Comparison of ENCODE assay signal across 8 cellular contexts in the genomic region with DNA sequence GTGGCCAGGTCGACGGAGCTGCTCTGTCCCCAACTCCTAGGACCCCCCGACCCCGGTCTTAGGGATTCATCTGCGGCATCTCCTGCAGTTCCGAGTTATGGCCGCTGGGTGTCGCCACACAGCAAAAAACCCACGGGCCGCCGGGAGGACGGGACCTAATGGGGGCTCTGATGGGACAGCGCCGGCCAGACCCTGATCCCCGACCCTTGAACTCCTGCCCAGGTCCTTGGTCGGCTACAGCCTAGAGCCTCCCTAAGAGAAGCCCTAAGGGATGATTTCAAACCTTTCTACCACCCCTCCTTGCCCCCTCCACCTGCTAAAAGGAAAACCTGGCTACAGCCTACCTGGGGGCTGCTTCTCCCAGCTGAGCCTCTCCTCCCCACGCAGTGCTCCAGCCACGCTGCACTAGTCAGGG. TPM values are rescaled to one million over a fixed set of nuclear protein-coding genes. Genes with fewer than 3 reads are reported as not detected.
A peak's percentile ranks its signal among the peaks of the same experiment; 100 is the strongest.
DNase-seq lines count a peak whose midpoint lies in the region; ATAC-seq and TF ChIP-seq lines count a peak whose summit lies in the region.

No MANE protein-coding gene starts in this region.

- intact Hi-C loops in heart left ventricle (cut with DNase I) = loop anchor here (1.0 to 10.0 kb wide), 18 partner anchors 32 to 257 kb away; a partner anchor contains a TSS

- 2 to 4% (median 4%) methylated on average over 15 to 18 of the region's 18 CpGs for WGBS in heart left ventricle, 4 donors

- no peaks in the 10 kb centered on the region for H3K27me3 ChIP-seq in heart left ventricle

- peak in 3 of 4 donors; percentile 27 to 44 (median 32) for ATAC-seq in heart left ventricle
- no peak for ATAC-seq in HG02852 (IDR thresholded peaks at IDR 0.05; ENCODE audit: unreplicated experiment)
- ATAC-seq in GM21381 (IDR thresholded peaks at IDR 0.05; ENCODE audit: unreplicated experiment) = no peak

- H3K4me3 ChIP-seq in heart left ventricle = no peak overlapping the region

- no peak for TF ChIP-seq POLR2A in heart left ventricle (IDR thresholded peaks at IDR 0.05)

- H3K36me3 ChIP-seq in heart left ventricle = peaks cover 0 to 6% (median 0%) of the 10 kb centered on the region in 9 donors

- H3K9me3 ChIP-seq in heart left ventricle = peaks cover 0 to 7% (median 0%) of the 10 kb centered on the region in 12 donors

- peak overlapping the region in 4 of 12 donors; percentile 7 to 58 (median 32) for H3K27ac ChIP-seq in heart left ventricle

- peaks cover 0 to 40% (median 13%) of the 10 kb centered on the region in 12 donors for H3K4me1 ChIP-seq in heart left ventricle

- TF ChIP-seq CTCF in heart left ventricle (IDR thresholded peaks at IDR 0.05) = peak; percentile 89 to 96 (median 93)

- peak; percentile 61 for DNase-seq in DMS53 (lab: John Stamatoyannopoulos, UW)
- DNase-seq in DMS53 treated with DMSO at 0.1 percent for 48 hours (lab: John Stamatoyannopoulos, UW; ENCODE audit: unreplicated experiment) = no peak
- peak; percentile 48 for DNase-seq in OCI-M1 (lab: John Stamatoyannopoulos, UW)
- peak; percentile 49 for DNase-seq in activated gamma-delta T cell treated with anti-CD3 and anti-CD28 coated beads, Interleukin-2, amount 50 U/mL, for 16 hours (ENCODE audit: low read depth)
- DNase-seq in heart left ventricle = peak in 4 of 5 donors; percentile 41 to 63 (median 52)
- DNase-seq in stimulated activated CD4-positive, alpha-beta T cell treated with anti-CD3 and anti-CD28 coated beads, Interleukin-12 subunit alpha, Interleukin-12 subunit beta, amount 100 ng/mL, for 24 hours (ENCODE audit: low read depth in 2 of 2) = peak; percentile 24 to 42

RNA-seq across cellular contexts. Expression of a gene that starts 30.8 kb away (rescaled TPM):
- total RNA-seq in heart left ventricle = 1 to 10 TPM in 5 of 9 donors, under 1 TPM in 4; 0.15 to 4.2 (median 1.1) TPM
- 1 to 10 TPM in 1 of 2 donors, under 1 TPM in 1; 0.76 to 1.3 TPM for polyA plus RNA-seq in heart left ventricle

RNA-seq across cellular contexts. Expression of a gene that starts 47.8 kb away (rescaled TPM):
- total RNA-seq in heart left ventricle = 100 to 1,000 TPM in 1 of 9 donors, 10 to 100 TPM in 8; 25.7 to 124 (median 33.7) TPM
- polyA plus RNA-seq in heart left ventricle = 10 to 100 TPM; 45.0 to 46.5 TPM

RNA-seq across cellular contexts. Expression of a gene that starts 48.0 kb away (rescaled TPM):
- 10 to 100 TPM; 27.3 to 52.4 (median 37.6) TPM for total RNA-seq in heart left ventricle
- 10 to 100 TPM; 24.3 to 32.4 TPM for polyA plus RNA-seq in heart left ventricle

Comparison
In these comparisons a context has a peak if more than half of its experiments do, and no peak if none do; other contexts are left out.
1. ATAC-seq: peak in heart left ventricle (3 of 4); none in HG02852 (single experiment) and GM21381 (single experiment).